15 cellular contexts compared by ENCODE assay signal in genomic region chr12:132460571-132460970, GRCh38. TPM values are rescaled to one million over a fixed set of nuclear protein-coding genes. Genes with fewer than 3 reads are reported as not detected.
DNase-seq lines count a peak whose midpoint lies in the region; ATAC-seq and TF ChIP-seq lines count a peak whose summit lies in the region.
"Had no signal": no experiment of that assay in that cellular context is flagged by ENCODE, and none has a peak within 500 bp of the region (broad histone marks: within the 10 kb centered on the region; RNA-seq: fewer than 3 reads in every experiment).

No MANE protein-coding gene starts in this region.

- no peaks in the 10 kb centered on the region for H4K20me1 ChIP-seq in OCI-LY7 (ENCODE audit: insufficient read depth, low read length)

- CTCF ChIA-PET in AG04450 (lab: Charles Lee) = interaction anchor here (0.6 kb wide), 1 partner anchor 175 kb away, joined by 3 read pairs; no protein-coding TSS in a partner anchor
- CTCF ChIA-PET in OCI-LY7 (lab: Charles Lee; ENCODE audit: unreplicated experiment) = no interaction called here

- intact Hi-C loops in OCI-LY7 (cut with micrococcal nuclease; ENCODE audit: unreplicated experiment) = no loop called here

- H3K36me3 Mint-ChIP-seq in T-helper 17 cell (ENCODE audit: low read depth) = no peaks in the 10 kb centered on the region
- H3K36me3 Mint-ChIP-seq: activated naive CD4-positive, alpha-beta T cell treated with anti-CD3 and anti-CD28 coated beads, Interleukin-2, amount 50 U/mL, for 24 hours; CD8-positive, alpha-beta T cell had no signal

- no peak for ATAC-seq in HG02798 (IDR thresholded peaks at IDR 0.05; ENCODE audit: poor library complexity, unreplicated experiment)
- ATAC-seq in T-helper 17 cell = no peak
- ATAC-seq: CD8-positive, alpha-beta T cell had no signal

- H3K4me3 ChIP-seq in AG04450 (ENCODE audit: low read depth, low read length) = no peak overlapping the region
- H3K4me3 ChIP-seq in GM12864 (ENCODE audit: low read depth, low read length) = no peak overlapping the region
- no peak overlapping the region for H3K4me3 ChIP-seq in OCI-LY7 (ENCODE audit: low read depth, low read length, poor library complexity, severe bottlenecking)

- H2AFZ ChIP-seq in OCI-LY7 (ENCODE audit: low read length) = no peak overlapping the region

- H3K4me2 ChIP-seq in OCI-LY7 (ENCODE audit: low read length) = no peak overlapping the region

- no peaks in the 10 kb centered on the region for H3K9me2 ChIP-seq in OCI-LY7 (ENCODE audit: insufficient read depth, low read length)

- H3K27ac Mint-ChIP-seq in T-helper 17 cell = no peak overlapping the region
- H3K27ac Mint-ChIP-seq: CD8-positive, alpha-beta T cell had no signal

- no peaks in the 10 kb centered on the region for H3K27me3 ChIP-seq in AG04450 (ENCODE audit: control insufficient read depth, insufficient read depth, low read length)

- POLR2A ChIA-PET in AG04450 (lab: Yijun Ruan, JAX) (no interaction called here), OCI-LY7 (lab: Charles Lee) (no interaction called here)

- no peak overlapping the region for H3K4me3 Mint-ChIP-seq in T-helper 17 cell
- H3K4me3 Mint-ChIP-seq: activated naive CD4-positive, alpha-beta T cell treated with anti-CD3 and anti-CD28 coated beads, Interleukin-2, amount 50 U/mL, for 24 hours; CD8-positive, alpha-beta T cell had no signal

- BruUV-seq in OCI-LY7 (replicated peaks; lab: Mats Ljungman, UMichigan) = no TSS peak

- DNase-seq in AG04450 (ENCODE audit: low read depth, low spot score) (no peak), GM12864 (ENCODE audit: low read depth) (no peak), OCI-LY7 (ENCODE audit: low spot score) (no peak), iPS-NIHi7 (ENCODE audit: extremely low spot score) (peak; percentile 56), T-helper 17 cell (no peak), AML-193 (lab: John Stamatoyannopoulos, UW) (no peak), globus pallidus (ENCODE audit: low spot score) (no peak)
- DNase-seq: activated CD4-positive, CD25-positive, alpha-beta regulatory T cell treated with anti-CD3 and anti-CD28 coated beads, Interleukin-2, amount 50 U/mL, for 72 hours; CD8-positive, alpha-beta T cell; head of caudate nucleus; NCI-H2171 treated with DMSO at 0.1 percent for 48 hours; SHP77 treated with DMSO at 0.1 percent for 48 hours; stimulated activated CD4-positive, alpha-beta T cell treated with anti-CD3 and anti-CD28 coated beads, Interleukin-12 subunit alpha, Interleukin-12 subunit beta, amount 100 ng/mL, for 4 hours had no signal

- no peaks in the 10 kb centered on the region for H3K27me3 Mint-ChIP-seq in T-helper 17 cell
- H3K27me3 Mint-ChIP-seq: activated naive CD4-positive, alpha-beta T cell treated with anti-CD3 and anti-CD28 coated beads, Interleukin-2, amount 50 U/mL, for 24 hours had no signal

- H3K9me3 ChIP-seq in AG04450 (ENCODE audit: control insufficient read depth, insufficient read depth, low read length) (peaks cover 37% of the 10 kb centered on the region), OCI-LY7 (ENCODE audit: low read length) (no peaks in the 10 kb centered on the region), T-helper 17 cell (ENCODE audit: control insufficient read depth, low read length, poor library complexity, severe bottlenecking) (no peaks in the 10 kb centered on the region)

- TF ChIP-seq CTCF in AG04450 (IDR thresholded peaks at IDR 0.05; ENCODE audit: low read depth, low read length) = peak; percentile 27; the same call in 1 of the 2 replicates
- peak; percentile 40 for TF ChIP-seq CTCF in GM12864 (IDR thresholded peaks at IDR 0.05; ENCODE audit: low read depth, low read length, missing control alignments)
- peak; percentile 67 for TF ChIP-seq CTCF in OCI-LY7 (conservative IDR thresholded peaks at IDR 0.05; ENCODE audit: low read length)

- no peaks in the 10 kb centered on the region for H3K4me1 Mint-ChIP-seq in T-helper 17 cell

- H3K27ac ChIP-seq in AG04450 (ENCODE audit: low read depth, low read length) (no peak overlapping the region), OCI-LY7 (ENCODE audit: low read depth, low read length, poor library complexity, severe bottlenecking) (no peak overlapping the region)

- no peaks in the 10 kb centered on the region for H3K4me1 ChIP-seq in OCI-LY7 (ENCODE audit: insufficient read depth, low read length, poor library complexity, severe bottlenecking)

- H3K36me3 ChIP-seq in OCI-LY7 (ENCODE audit: insufficient read depth, low read length) = no peaks in the 10 kb centered on the region

- H3K79me2 ChIP-seq in OCI-LY7 (ENCODE audit: insufficient read depth, low read depth, low read length) = no peaks in the 10 kb centered on the region

RNA-seq across cellular contexts. Expression of gene FBRSL1, which starts 29.4 kb away (rescaled TPM):
- polyA plus RNA-seq in AG04450 (2011; rRNA removed) = 1.1 and 1.5 TPM in 2 replicates
- 0.91 and 1.1 TPM in 2 replicates for polyA minus RNA-seq in AG04450 (2011; rRNA and poly(A)+ RNA removed)
- 8.0 and 24.6 TPM in 2 replicates for total RNA-seq in OCI-LY7 (2014; rRNA removed; shearing (Covaris generic))
- total RNA-seq in OCI-LY7 (2022) (83.5 and 87.8 TPM in 2 replicates), T-helper 17 cell (10 to 100 TPM; 79.3 to 86.3 TPM)
